In the genomic region with DNA sequence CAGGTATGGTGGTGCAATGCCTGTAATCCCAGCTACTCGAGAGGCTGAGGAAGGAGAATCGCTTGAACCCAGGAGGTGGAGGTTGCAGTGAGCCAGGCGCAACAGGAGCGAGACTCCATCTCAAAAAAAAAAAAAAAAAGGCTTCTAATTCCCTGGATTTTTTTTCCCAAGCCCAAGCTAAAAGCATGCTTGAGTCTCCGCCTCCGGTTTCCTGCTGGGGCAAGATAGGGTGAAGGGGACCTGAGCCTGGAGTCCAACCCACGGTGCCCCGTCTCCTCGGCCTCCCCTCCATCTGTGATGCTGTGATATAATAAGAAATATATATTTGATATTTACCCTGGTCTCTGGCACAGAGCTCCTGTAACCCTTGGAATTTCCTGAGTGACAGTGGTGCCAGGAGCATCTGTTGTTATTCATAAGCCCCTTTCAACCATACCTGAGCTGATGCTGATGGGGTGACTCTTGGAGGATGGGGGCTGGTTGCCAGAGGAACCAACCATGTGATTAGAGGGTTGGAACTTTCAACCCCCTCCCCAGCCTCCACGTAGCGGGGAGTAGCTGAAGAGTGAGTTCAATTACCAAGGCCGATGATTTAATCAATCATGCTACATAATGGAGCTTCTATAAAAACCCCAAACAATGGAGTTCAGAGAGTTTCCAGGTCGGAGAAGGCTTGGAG, we compare ENCODE assay signal across 26 cellular contexts. TPM values are rescaled to one million over a fixed set of nuclear protein-coding genes. Genes with fewer than 3 reads are reported as not detected.
"Had no signal": no experiment of that assay in that cellular context is flagged by ENCODE, and none has a peak within 500 bp of the region (broad histone marks: within the 10 kb centered on the region; RNA-seq: fewer than 3 reads in every experiment).

No MANE protein-coding gene starts in this region.

- H3K4me1 ChIP-seq: SJSA1 had no signal

- H3K27me3 ChIP-seq: SJSA1 had no signal

- H3K9me3 ChIP-seq: SJSA1 had no signal

- H3K4me3 ChIP-seq: SJSA1, SK-N-MC had no signal

- H3K27ac ChIP-seq: SJSA1, SK-N-MC had no signal

- DNase-seq: KBM-7, MV-4-11, NCI-H1048, NCI-H1105 treated with DMSO at 0.1 percent for 48 hours, NCI-H1417 treated with DMSO at 0.1 percent for 48 hours, NCI-H146, NCI-H1694 treated with DMSO at 0.1 percent for 48 hours, NCI-H1930, NCI-H2081, NCI-H2107, NCI-H2171 treated with DMSO at 0.1 percent for 48 hours, NCI-H226, NCI-H446, NCI-H510A, NCI-H524 treated with DMSO at 0.1 percent for 48 hours, NCI-H69, NCI-H774, Right ventricle myocardium superior, RPMI8226, SIG-M5 had no signal

- H3K36me3 ChIP-seq: SJSA1 had no signal

- FAIRE-seq: RCC 7860 had no signal

RNA-seq across cellular contexts. Expression of gene TNK1, which starts 12.8 kb away (rescaled TPM):
- total RNA-seq: LHCN-M2, SJSA1 had no signal

RNA-seq across cellular contexts. Expression of gene TMEM95, which starts 13.1 kb away (rescaled TPM):
- total RNA-seq: HT-29, LHCN-M2, MCF 10A, Right ventricle myocardium superior, SJSA1 had no signal

RNA-seq across cellular contexts. Expression of gene ACAP1, which starts 31.7 kb away (rescaled TPM):
- total RNA-seq: HT-29, LHCN-M2, SJSA1 had no signal
